Comparison of ENCODE assay signal across 17 cellular contexts in the genomic region with DNA sequence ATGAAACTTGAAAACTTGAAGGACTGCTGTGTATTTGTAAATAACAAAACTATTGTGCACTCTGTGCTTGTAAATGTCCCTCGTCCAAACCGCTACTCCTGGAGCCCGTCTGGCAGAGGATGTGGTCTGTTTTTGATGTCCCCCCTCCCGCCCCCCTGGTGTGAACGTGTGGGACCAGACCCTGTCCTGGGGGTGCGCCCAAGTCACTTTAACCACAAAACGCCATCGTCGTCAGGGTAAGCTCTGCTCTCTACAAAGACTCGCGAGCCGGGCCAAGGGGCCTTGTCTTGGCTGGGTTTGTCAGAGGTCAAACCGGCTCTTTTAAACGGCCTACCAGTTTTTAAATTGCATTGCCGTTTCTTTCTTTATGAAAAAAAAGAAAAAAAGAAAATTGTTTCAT.
"Had no signal": no experiment of that assay in that cellular context is flagged by ENCODE, and none has a peak within 500 bp of the region (broad histone marks: within the 10 kb centered on the region; RNA-seq: fewer than 3 reads in every experiment).

No MANE protein-coding gene starts in this region.

- DNase-seq: activated B cell treated with CpG ODN at 0.5 μM for 24 hours; activated CD4-positive, alpha-beta T cell treated with anti-CD3 and anti-CD28 coated beads, Interleukin-2, amount 10 ng/mL, durations not matched to agents 24 days and 14 days; activated CD8-positive, alpha-beta memory T cell treated with anti-CD3 and anti-CD28 coated beads for 24 hours; endodermal cell; erythroblast; left colon; midbrain; stimulated activated CD4-positive, alpha-beta T cell treated with anti-CD3 and anti-CD28 coated beads, Interleukin-12 subunit alpha, Interleukin-12 subunit beta, amount 100 ng/mL, for 4 hours; stimulated activated CD4-positive, alpha-beta T cell treated with anti-CD3 and anti-CD28 coated beads, Interleukin-2, amount 100 ng/mL, for 24 hours; stimulated activated naive CD4-positive, alpha-beta T cell treated with Interleukin-2 at 50 U/mL for 16 hours; T-helper 2 cell had no signal

- H3K4me1 ChIP-seq: parathyroid adenoma had no signal

- ATAC-seq: left colon had no signal

- H3K27me3 Mint-ChIP-seq: activated B cell treated with CpG ODN at 0.5 μM for 24 hours; activated CD4-positive, alpha-beta T cell treated with anti-CD3 and anti-CD28 coated beads, Interleukin-2, amount 10 ng/mL, durations not matched to agents 24 days and 14 days had no signal

- H3K27ac ChIP-seq: parathyroid adenoma had no signal

- H3K4me3 ChIP-seq: lung had no signal

- H3K4me1 Mint-ChIP-seq: activated B cell treated with CpG ODN at 0.5 μM for 24 hours; activated CD4-positive, alpha-beta T cell treated with anti-CD3 and anti-CD28 coated beads, Interleukin-2, amount 10 ng/mL, durations not matched to agents 24 days and 14 days; endodermal cell had no signal

- H3K27ac Mint-ChIP-seq: activated B cell treated with CpG ODN at 0.5 μM for 24 hours; activated CD4-positive, alpha-beta T cell treated with anti-CD3 and anti-CD28 coated beads, Interleukin-2, amount 10 ng/mL, durations not matched to agents 24 days and 14 days; endodermal cell had no signal

- H3K4me3 Mint-ChIP-seq: activated B cell treated with CpG ODN at 0.5 μM for 24 hours; activated CD4-positive, alpha-beta T cell treated with anti-CD3 and anti-CD28 coated beads, Interleukin-2, amount 10 ng/mL, durations not matched to agents 24 days and 14 days; endodermal cell had no signal

- FAIRE-seq: astrocyte, bronchial epithelial cell, islet of Langerhans, TTC549 had no signal

- H3K9me3 Mint-ChIP-seq: activated CD4-positive, alpha-beta T cell treated with anti-CD3 and anti-CD28 coated beads, Interleukin-2, amount 10 ng/mL, durations not matched to agents 24 days and 14 days had no signal
